Comparison of ENCODE assay signal across 19 cellular contexts in genomic region chr3:37259291-37259690, GRCh38. TPM values are rescaled to one million over a fixed set of nuclear protein-coding genes. Genes with fewer than 3 reads are reported as not detected.
DNase-seq lines count a peak whose midpoint lies in the region; ATAC-seq and TF ChIP-seq lines count a peak whose summit lies in the region.
"Had no signal": no experiment of that assay in that cellular context is flagged by ENCODE, and none has a peak within 500 bp of the region (broad histone marks: within the 10 kb centered on the region; RNA-seq: fewer than 3 reads in every experiment).

No MANE protein-coding gene starts in this region.

- H3K4me3 Mint-ChIP-seq in activated T-cell treated with anti-CD3 and anti-CD28 coated beads, Interleukin-2, amount 50 U/mL, for 24 hours = no peak overlapping the region
- H3K4me3 Mint-ChIP-seq in CD8-positive, alpha-beta memory T cell = peak overlapping the region in 1 of 7 donors; percentile 4
- H3K4me3 Mint-ChIP-seq in activated T-helper 17 cell treated with anti-CD3 and anti-CD28 coated beads, Interleukin-2, amount 50 U/mL, for 72 hours = no peak overlapping the region
- H3K4me3 Mint-ChIP-seq in neural crest cell = no peak overlapping the region
- H3K4me3 Mint-ChIP-seq in stimulated activated naive B cell treated with anti-CD40 and anti-IgM and Interleukin-4, amounts not matched to agents 10 μg/mL and 1 μg/mL and 100 μg/mL, for 72 hours = no peak overlapping the region
- H3K4me3 Mint-ChIP-seq: CD4-positive, CD25-positive, alpha-beta regulatory T cell; GM23338 had no signal

- POLR2A ChIA-PET in CD8-positive, alpha-beta memory T cell (lab: Charles Lee) = no interaction called here

- H3K9me3 ChIP-seq in CD8-positive, alpha-beta memory T cell (ENCODE audit: low read length) = no peaks in the 10 kb centered on the region
- H3K9me3 ChIP-seq: BE2C had no signal

- no peak for TF ChIP-seq CTCF in neural crest cell (conservative IDR thresholded peaks at IDR 0.05)

- CTCF ChIA-PET in CD8-positive, alpha-beta memory T cell (lab: Charles Lee) = interaction anchor here (1.3 kb wide), 1 partner anchor 9 kb away, joined by 3 read pairs; no protein-coding TSS in a partner anchor

- DNase-seq in activated T-cell treated with anti-CD3 and anti-CD28 coated beads, Interleukin-2, amount 50 U/mL, for 24 hours = no peak
- DNase-seq in activated T-cell treated with anti-CD3 and anti-CD28 coated beads, Interleukin-2, amount 50 U/mL, for 48 hours = no peak
- no peak for DNase-seq in CD8-positive, alpha-beta memory T cell
- DNase-seq in neural crest cell (ENCODE audit: low read depth, low spot score) (no peak), NCI-H1436 treated with DMSO at 0.1 percent for 48 hours (lab: John Stamatoyannopoulos, UW) (no peak)
- DNase-seq in stimulated activated naive B cell treated with anti-CD40 and anti-IgM and Interleukin-4, amounts not matched to agents 10 μg/mL and 1 μg/mL and 100 μg/mL, for 72 hours = no peak
- no peak for DNase-seq in stimulated activated CD4-positive, alpha-beta T cell treated with anti-CD3 and anti-CD28 coated beads, Interleukin-1b, Interleukin-23, amount 100 ng/mL, for 48 hours
- DNase-seq: BE2C; CD4-positive, CD25-positive, alpha-beta regulatory T cell; DMS153; GF-D8; NCI-H1417; NCI-H1930; NCI-H345; NCI-H524 treated with DMSO at 0.1 percent for 48 hours had no signal

- H3K27me3 ChIP-seq in CD8-positive, alpha-beta memory T cell (ENCODE audit: insufficient read depth, low read length, poor library complexity, severe bottlenecking) = no peaks in the 10 kb centered on the region
- H3K27me3 ChIP-seq: BE2C had no signal

- peaks cover 68% of the 10 kb centered on the region for H3K36me3 Mint-ChIP-seq in activated T-cell treated with anti-CD3 and anti-CD28 coated beads, Interleukin-2, amount 50 U/mL, for 24 hours (ENCODE audit: low read depth)
- H3K36me3 Mint-ChIP-seq in CD8-positive, alpha-beta memory T cell = peaks cover 0 to 55% (median 10%) of the 10 kb centered on the region in 3 donors
- H3K36me3 Mint-ChIP-seq in activated T-helper 17 cell treated with anti-CD3 and anti-CD28 coated beads, Interleukin-2, amount 50 U/mL, for 72 hours (ENCODE audit: low read depth) = peaks cover 72% of the 10 kb centered on the region
- peaks cover 7% of the 10 kb centered on the region for H3K36me3 Mint-ChIP-seq in neural crest cell (ENCODE audit: low read depth)
- H3K36me3 Mint-ChIP-seq in stimulated activated naive B cell treated with anti-CD40 and anti-IgM and Interleukin-4, amounts not matched to agents 10 μg/mL and 1 μg/mL and 100 μg/mL, for 72 hours = peaks cover 13 to 33% of the 10 kb centered on the region in 2 donors

- H3K4me3 ChIP-seq in CD8-positive, alpha-beta memory T cell (ENCODE audit: low read length) = no peak overlapping the region
- H3K4me3 ChIP-seq: GM23338 had no signal

- H3K27ac ChIP-seq in CD8-positive, alpha-beta memory T cell (ENCODE audit: low read depth, low read length) = no peak overlapping the region
- H3K27ac ChIP-seq: KMS-11 had no signal

- H3K36me3 ChIP-seq in CD8-positive, alpha-beta memory T cell (ENCODE audit: insufficient read depth, low read length) = peaks cover 5% of the 10 kb centered on the region
- H3K36me3 ChIP-seq: BE2C had no signal

- peaks cover 27% of the 10 kb centered on the region for H3K4me1 ChIP-seq in CD8-positive, alpha-beta memory T cell (ENCODE audit: insufficient read depth, low read length)
- H3K4me1 ChIP-seq: BE2C had no signal

- H3K4me1 Mint-ChIP-seq in activated T-cell treated with anti-CD3 and anti-CD28 coated beads, Interleukin-2, amount 50 U/mL, for 24 hours (ENCODE audit: low read depth) = peaks cover 62% of the 10 kb centered on the region
- peaks cover 63 to 75% (median 75%) of the 10 kb centered on the region in 3 donors for H3K4me1 Mint-ChIP-seq in CD8-positive, alpha-beta memory T cell
- peaks cover 44% of the 10 kb centered on the region for H3K4me1 Mint-ChIP-seq in activated T-helper 17 cell treated with anti-CD3 and anti-CD28 coated beads, Interleukin-2, amount 50 U/mL, for 72 hours
- peaks cover 4% of the 10 kb centered on the region for H3K4me1 Mint-ChIP-seq in neural crest cell
- H3K4me1 Mint-ChIP-seq in stimulated activated naive B cell treated with anti-CD40 and anti-IgM and Interleukin-4, amounts not matched to agents 10 μg/mL and 1 μg/mL and 100 μg/mL, for 72 hours = peaks cover 14 to 24% of the 10 kb centered on the region in 2 donors
- H3K4me1 Mint-ChIP-seq: GM23338 had no signal

- no peaks in the 10 kb centered on the region for H3K27me3 Mint-ChIP-seq in activated T-cell treated with anti-CD3 and anti-CD28 coated beads, Interleukin-2, amount 50 U/mL, for 24 hours
- no peaks in the 10 kb centered on the region for H3K27me3 Mint-ChIP-seq in CD8-positive, alpha-beta memory T cell
- H3K27me3 Mint-ChIP-seq in activated T-helper 17 cell treated with anti-CD3 and anti-CD28 coated beads, Interleukin-2, amount 50 U/mL, for 72 hours = no peaks in the 10 kb centered on the region
- H3K27me3 Mint-ChIP-seq in neural crest cell (ENCODE audit: low read depth) = no peaks in the 10 kb centered on the region
- H3K27me3 Mint-ChIP-seq in stimulated activated naive B cell treated with anti-CD40 and anti-IgM and Interleukin-4, amounts not matched to agents 10 μg/mL and 1 μg/mL and 100 μg/mL, for 72 hours = no peaks in the 10 kb centered on the region
- H3K27me3 Mint-ChIP-seq: CD4-positive, CD25-positive, alpha-beta regulatory T cell had no signal

- no peaks in the 10 kb centered on the region for H3K9me3 Mint-ChIP-seq in activated T-cell treated with anti-CD3 and anti-CD28 coated beads, Interleukin-2, amount 50 U/mL, for 24 hours
- H3K9me3 Mint-ChIP-seq in CD8-positive, alpha-beta memory T cell = no peaks in the 10 kb centered on the region
- no peaks in the 10 kb centered on the region for H3K9me3 Mint-ChIP-seq in activated T-helper 17 cell treated with anti-CD3 and anti-CD28 coated beads, Interleukin-2, amount 50 U/mL, for 72 hours
- H3K9me3 Mint-ChIP-seq in neural crest cell = no peaks in the 10 kb centered on the region
- H3K9me3 Mint-ChIP-seq in stimulated activated naive B cell treated with anti-CD40 and anti-IgM and Interleukin-4, amounts not matched to agents 10 μg/mL and 1 μg/mL and 100 μg/mL, for 72 hours = no peaks in the 10 kb centered on the region
- H3K9me3 Mint-ChIP-seq: CD4-positive, CD25-positive, alpha-beta regulatory T cell; GM23338 had no signal

- ATAC-seq in activated T-helper 17 cell treated with anti-CD3 and anti-CD28 coated beads, Interleukin-2, amount 50 U/mL, for 72 hours (replicated peaks) = peak; percentile 19
- no peak for ATAC-seq in stimulated activated naive B cell treated with anti-CD40 and anti-IgM and Interleukin-4, amounts not matched to agents 10 μg/mL and 1 μg/mL and 100 μg/mL, for 72 hours (replicated peaks)
- ATAC-seq: GM23338, HCT116 had no signal

- H3K27ac Mint-ChIP-seq in activated T-cell treated with anti-CD3 and anti-CD28 coated beads, Interleukin-2, amount 50 U/mL, for 24 hours = peak overlapping the region; percentile 18
- H3K27ac Mint-ChIP-seq in CD8-positive, alpha-beta memory T cell = peak overlapping the region in 5 of 8 donors; percentile 2 to 74 (median 22)
- H3K27ac Mint-ChIP-seq in activated T-helper 17 cell treated with anti-CD3 and anti-CD28 coated beads, Interleukin-2, amount 50 U/mL, for 72 hours = peak overlapping the region; percentile 8
- H3K27ac Mint-ChIP-seq in neural crest cell (ENCODE audit: unreplicated experiment) = peak overlapping the region; percentile 6
- H3K27ac Mint-ChIP-seq in stimulated activated naive B cell treated with anti-CD40 and anti-IgM and Interleukin-4, amounts not matched to agents 10 μg/mL and 1 μg/mL and 100 μg/mL, for 72 hours = no peak overlapping the region
- H3K27ac Mint-ChIP-seq: CD4-positive, CD25-positive, alpha-beta regulatory T cell; GM23338 had no signal

RNA-seq across cellular contexts. Expression of gene GOLGA4, which starts 16.2 kb away (rescaled TPM):
- total RNA-seq in CD8-positive, alpha-beta memory T cell = 10 to 100 TPM; 39.4 to 42.1 TPM
- polyA plus RNA-seq in CD8-positive, alpha-beta memory T cell = 38.6 TPM
- total RNA-seq in activated T-helper 17 cell treated with anti-CD3 and anti-CD28 coated beads, Interleukin-2, amount 50 U/mL, for 72 hours = 10 to 100 TPM; 39.2 to 46.1 TPM
- total RNA-seq in neural crest cell = 39.0 and 44.0 TPM in 2 replicates
